In the genomic region with DNA sequence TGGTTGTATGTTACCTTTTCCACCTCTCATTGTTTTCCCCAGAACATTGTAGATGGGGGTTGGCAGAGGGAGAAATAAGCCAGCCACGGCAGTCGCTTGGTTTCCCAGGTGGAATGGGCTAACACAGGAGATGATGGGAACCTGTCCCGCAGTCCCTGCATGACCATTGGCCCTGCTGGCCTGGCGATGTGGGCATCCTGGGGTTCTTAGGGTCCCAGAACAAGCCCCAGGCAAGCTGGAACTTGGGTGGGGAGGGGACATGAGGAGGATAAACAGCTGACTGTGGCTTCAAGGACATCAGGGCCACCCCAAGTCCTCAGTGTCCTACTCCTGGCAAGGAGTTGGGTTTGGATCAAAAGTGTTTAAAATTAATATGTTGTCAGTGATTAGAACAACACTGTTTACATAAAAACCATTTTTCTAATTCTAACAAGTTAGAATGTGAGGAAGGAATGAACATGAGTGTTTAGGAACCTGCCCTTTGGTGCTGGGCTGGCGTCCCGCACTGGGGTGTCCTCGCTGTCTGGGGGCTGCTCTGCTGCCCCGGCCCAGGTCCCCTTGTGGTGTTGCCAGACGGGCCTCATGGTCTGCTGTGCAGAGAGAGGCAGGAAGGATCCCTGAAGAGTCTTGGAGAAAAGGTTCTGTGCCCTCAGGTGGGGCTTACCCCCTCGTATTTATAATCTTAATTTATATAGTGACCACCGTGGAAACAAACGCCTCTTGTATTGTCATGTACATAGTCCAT, we compare ENCODE assay signal across 22 cellular contexts.
DNase-seq lines count a peak whose midpoint lies in the region; ATAC-seq and TF ChIP-seq lines count a peak whose summit lies in the region.
"Had no signal": no experiment of that assay in that cellular context is flagged by ENCODE, and none has a peak within 500 bp of the region (broad histone marks: within the 10 kb centered on the region; RNA-seq: fewer than 3 reads in every experiment).

No MANE protein-coding gene starts in this region.

- ATAC-seq in left ventricle myocardium superior (no peak), WTC11 (no peak), GM18867 (IDR thresholded peaks at IDR 0.05; ENCODE audit: unreplicated experiment) (no peak)
- ATAC-seq: mucosa of descending colon had no signal

- TF ChIP-seq CTCF in left ventricle myocardium inferior (IDR thresholded peaks at IDR 0.05; ENCODE audit: borderline replicate concordance) (no peak), coronary artery (IDR thresholded peaks at IDR 0.05) (no peak), osteocyte (IDR thresholded peaks at IDR 0.05) (no peak), WTC11 (IDR thresholded peaks at IDR 0.05) (no peak)

- no peak overlapping the region for H3K4me3 ChIP-seq in left ventricle myocardium inferior
- H3K4me3 ChIP-seq in coronary artery: no peak overlapping the region
- H3K4me3 ChIP-seq: heart left ventricle, mucosa of descending colon, Peyer's patch, prostate gland, vagina had no signal

- H3K4me1 Mint-ChIP-seq in osteocyte (ENCODE audit: unreplicated experiment) (peaks cover 10% of the 10 kb centered on the region), WTC11 (peaks cover 4% of the 10 kb centered on the region; the same call in 1 of the 2 replicates)
- H3K4me1 Mint-ChIP-seq: activated naive CD8-positive, alpha-beta T cell treated with anti-CD3 and anti-CD28 coated beads for 36 hours had no signal

- H3K36me3 Mint-ChIP-seq in osteocyte (ENCODE audit: unreplicated experiment) (peaks cover 46% of the 10 kb centered on the region), WTC11 (peaks cover 19% of the 10 kb centered on the region)

- H3K9me3 ChIP-seq in left ventricle myocardium inferior (replicated peaks): no peaks in the 10 kb centered on the region
- H3K9me3 ChIP-seq: heart left ventricle, mucosa of descending colon, Peyer's patch, prostate gland, vagina had no signal

- H3K27ac Mint-ChIP-seq in osteocyte (ENCODE audit: unreplicated experiment) (no peak overlapping the region), WTC11 (no peak overlapping the region)
- H3K27ac Mint-ChIP-seq: activated naive CD8-positive, alpha-beta T cell treated with anti-CD3 and anti-CD28 coated beads for 36 hours; activated T-helper 2 cell treated with anti-CD3 and anti-CD28 coated beads, Interferon-gamma antibody, Interleukin-2, Interleukin-4, amounts not matched to agents 10 μg/mL and 5 μg/mL and 100 μg/mL, durations not matched to agents 14 hours and 24 hours and 36 hours had no signal

- CTCF ChIA-PET in WTC11 (lab: Charles Lee): no interaction called here

- H3K27ac ChIP-seq in left ventricle myocardium inferior (replicated peaks) (peak overlapping the region; percentile 79), coronary artery (no peak overlapping the region)
- H3K27ac ChIP-seq: C4-2B, epithelial cell of prostate, prostate gland, vagina had no signal

- intact Hi-C loops in left ventricle myocardium inferior (cut with micrococcal nuclease): no loop called here
- intact Hi-C loops in left ventricle myocardium superior (cut with micrococcal nuclease): no loop called here

- H3K36me3 ChIP-seq in left ventricle myocardium inferior: peaks cover 61% of the 10 kb centered on the region

- POLR2A ChIA-PET in WTC11 (lab: Charles Lee): no interaction called here

- no peaks in the 10 kb centered on the region for H3K9me3 Mint-ChIP-seq in osteocyte (ENCODE audit: unreplicated experiment)
- no peaks in the 10 kb centered on the region for H3K9me3 Mint-ChIP-seq in WTC11
- H3K9me3 Mint-ChIP-seq: activated naive CD8-positive, alpha-beta T cell treated with anti-CD3 and anti-CD28 coated beads for 36 hours; activated T-helper 2 cell treated with anti-CD3 and anti-CD28 coated beads, Interferon-gamma antibody, Interleukin-2, Interleukin-4, amounts not matched to agents 10 μg/mL and 5 μg/mL and 100 μg/mL, durations not matched to agents 14 hours and 24 hours and 36 hours had no signal

- DNase-seq in left ventricle myocardium inferior (no peak), left ventricle myocardium superior (no peak), coronary artery (ENCODE audit: low spot score) (peak; percentile 59), osteocyte (ENCODE audit: extremely low spot score, unreplicated experiment) (peak; percentile 77), WTC11 (ENCODE audit: low spot score) (no peak), SHP77 (lab: John Stamatoyannopoulos, UW) (no peak), superior temporal gyrus (ENCODE audit: extremely low spot score) (no peak)
- DNase-seq: activated naive CD8-positive, alpha-beta T cell treated with anti-CD3 and anti-CD28 coated beads for 36 hours; central memory CD4-positive, alpha-beta T cell; KBM-7; NCI-H1417 treated with DMSO at 0.1 percent for 48 hours; NCI-H2107; NCI-H446 treated with DMSO at 0.1 percent for 48 hours had no signal

- no peaks in the 10 kb centered on the region for H3K27me3 Mint-ChIP-seq in osteocyte (ENCODE audit: unreplicated experiment)
- H3K27me3 Mint-ChIP-seq in WTC11 (ENCODE audit: low read depth): no peaks in the 10 kb centered on the region
- H3K27me3 Mint-ChIP-seq: activated naive CD8-positive, alpha-beta T cell treated with anti-CD3 and anti-CD28 coated beads for 36 hours had no signal

- H3K4me1 ChIP-seq in left ventricle myocardium inferior: peaks cover 29% of the 10 kb centered on the region
- H3K4me1 ChIP-seq: prostate gland had no signal

- H3K27me3 ChIP-seq in left ventricle myocardium inferior (ENCODE audit: low read depth): no peaks in the 10 kb centered on the region
- H3K27me3 ChIP-seq: heart left ventricle, Peyer's patch, vagina had no signal

- no peak overlapping the region for H3K4me3 Mint-ChIP-seq in osteocyte (ENCODE audit: unreplicated experiment)
- H3K4me3 Mint-ChIP-seq in WTC11: no peak overlapping the region
- H3K4me3 Mint-ChIP-seq: activated naive CD8-positive, alpha-beta T cell treated with anti-CD3 and anti-CD28 coated beads for 36 hours had no signal

TF ChIP-seq in WTC11, 78 proteins besides CTCF, POLR2A, EP300 and RAD21 (continues in another document):
- TF ChIP-seq NFATC4 (CRISPR knock-in tag; IDR thresholded peaks at IDR 0.05) (no peak), ZNF416 (CRISPR knock-in tag; IDR thresholded peaks at IDR 0.05) (no peak), ZNF671 (CRISPR knock-in tag; IDR thresholded peaks at IDR 0.05) (no peak), FOXK1 (CRISPR knock-in tag; IDR thresholded peaks at IDR 0.05) (no peak), ATF1 (CRISPR knock-in tag; IDR thresholded peaks at IDR 0.05) (no peak), FOXJ3 (CRISPR knock-in tag; IDR thresholded peaks at IDR 0.05; ENCODE audit: borderline replicate concordance) (no peak)
- TF ChIP-seq, protein P1, sequence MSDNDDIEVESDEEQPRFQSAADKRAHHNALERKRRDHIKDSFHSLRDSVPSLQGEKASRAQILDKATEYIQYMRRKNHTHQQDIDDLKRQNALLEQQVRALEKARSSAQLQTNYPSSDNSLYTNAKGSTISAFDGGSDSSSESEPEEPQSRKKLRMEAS (CRISPR knock-in tag; IDR thresholded peaks at IDR 0.05): no peak
- TF ChIP-seq, protein P2, sequence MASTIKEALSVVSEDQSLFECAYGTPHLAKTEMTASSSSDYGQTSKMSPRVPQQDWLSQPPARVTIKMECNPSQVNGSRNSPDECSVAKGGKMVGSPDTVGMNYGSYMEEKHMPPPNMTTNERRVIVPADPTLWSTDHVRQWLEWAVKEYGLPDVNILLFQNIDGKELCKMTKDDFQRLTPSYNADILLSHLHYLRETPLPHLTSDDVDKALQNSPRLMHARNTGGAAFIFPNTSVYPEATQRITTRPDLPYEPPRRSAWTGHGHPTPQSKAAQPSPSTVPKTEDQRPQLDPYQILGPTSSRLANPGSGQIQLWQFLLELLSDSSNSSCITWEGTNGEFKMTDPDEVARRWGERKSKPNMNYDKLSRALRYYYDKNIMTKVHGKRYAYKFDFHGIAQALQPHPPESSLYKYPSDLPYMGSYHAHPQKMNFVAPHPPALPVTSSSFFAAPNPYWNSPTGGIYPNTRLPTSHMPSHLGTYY (CRISPR knock-in tag; IDR thresholded peaks at IDR 0.05): no peak
- TF ChIP-seq, protein P3, sequence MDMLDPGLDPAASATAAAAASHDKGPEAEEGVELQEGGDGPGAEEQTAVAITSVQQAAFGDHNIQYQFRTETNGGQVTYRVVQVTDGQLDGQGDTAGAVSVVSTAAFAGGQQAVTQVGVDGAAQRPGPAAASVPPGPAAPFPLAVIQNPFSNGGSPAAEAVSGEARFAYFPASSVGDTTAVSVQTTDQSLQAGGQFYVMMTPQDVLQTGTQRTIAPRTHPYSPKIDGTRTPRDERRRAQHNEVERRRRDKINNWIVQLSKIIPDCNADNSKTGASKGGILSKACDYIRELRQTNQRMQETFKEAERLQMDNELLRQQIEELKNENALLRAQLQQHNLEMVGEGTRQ (CRISPR knock-in tag; IDR thresholded peaks at IDR 0.05): no peak
- TF ChIP-seq, protein P4, sequence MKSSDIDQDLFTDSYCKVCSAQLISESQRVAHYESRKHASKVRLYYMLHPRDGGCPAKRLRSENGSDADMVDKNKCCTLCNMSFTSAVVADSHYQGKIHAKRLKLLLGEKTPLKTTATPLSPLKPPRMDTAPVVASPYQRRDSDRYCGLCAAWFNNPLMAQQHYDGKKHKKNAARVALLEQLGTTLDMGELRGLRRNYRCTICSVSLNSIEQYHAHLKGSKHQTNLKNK (CRISPR knock-in tag; IDR thresholded peaks at IDR 0.05): no peak
- TF ChIP-seq, protein P5, sequence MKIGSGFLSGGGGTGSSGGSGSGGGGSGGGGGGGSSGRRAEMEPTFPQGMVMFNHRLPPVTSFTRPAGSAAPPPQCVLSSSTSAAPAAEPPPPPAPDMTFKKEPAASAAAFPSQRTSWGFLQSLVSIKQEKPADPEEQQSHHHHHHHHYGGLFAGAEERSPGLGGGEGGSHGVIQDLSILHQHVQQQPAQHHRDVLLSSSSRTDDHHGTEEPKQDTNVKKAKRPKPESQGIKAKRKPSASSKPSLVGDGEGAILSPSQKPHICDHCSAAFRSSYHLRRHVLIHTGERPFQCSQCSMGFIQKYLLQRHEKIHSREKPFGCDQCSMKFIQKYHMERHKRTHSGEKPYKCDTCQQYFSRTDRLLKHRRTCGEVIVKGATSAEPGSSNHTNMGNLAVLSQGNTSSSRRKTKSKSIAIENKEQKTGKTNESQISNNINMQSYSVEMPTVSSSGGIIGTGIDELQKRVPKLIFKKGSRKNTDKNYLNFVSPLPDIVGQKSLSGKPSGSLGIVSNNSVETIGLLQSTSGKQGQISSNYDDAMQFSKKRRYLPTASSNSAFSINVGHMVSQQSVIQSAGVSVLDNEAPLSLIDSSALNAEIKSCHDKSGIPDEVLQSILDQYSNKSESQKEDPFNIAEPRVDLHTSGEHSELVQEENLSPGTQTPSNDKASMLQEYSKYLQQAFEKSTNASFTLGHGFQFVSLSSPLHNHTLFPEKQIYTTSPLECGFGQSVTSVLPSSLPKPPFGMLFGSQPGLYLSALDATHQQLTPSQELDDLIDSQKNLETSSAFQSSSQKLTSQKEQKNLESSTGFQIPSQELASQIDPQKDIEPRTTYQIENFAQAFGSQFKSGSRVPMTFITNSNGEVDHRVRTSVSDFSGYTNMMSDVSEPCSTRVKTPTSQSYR (CRISPR knock-in tag; IDR thresholded peaks at IDR 0.05): no peak

Comparison
In these comparisons a context has a peak if more than half of its experiments do, and no peak if none do; other contexts are left out.
1. DNase-seq: peak in coronary artery (single experiment) and osteocyte (single experiment); none in left ventricle myocardium inferior (single experiment), left ventricle myocardium superior (single experiment), WTC11 (single experiment), SHP77 (0 of 2) and superior temporal gyrus (single experiment).